ENCODE assay signal across 1 cellular context in genomic region chr1:151831256-151831591, GRCh38.
TF ChIP-seq lines count a peak whose summit lies in the region.

No MANE protein-coding gene starts in this region.

TF ChIP-seq in SK-N-SH, 30 proteins besides CTCF, POLR2A, EP300 and RAD21 (continued from another document):
- TF ChIP-seq USF2 (IDR thresholded peaks at IDR 0.05; ENCODE audit: borderline replicate concordance, low read depth, low read length): no peak
- no peak for TF ChIP-seq FOSL2 (IDR thresholded peaks at IDR 0.05; ENCODE audit: borderline replicate concordance, low read depth)
- TF ChIP-seq GATA2 (CRISPR knock-in tag; IDR thresholded peaks at IDR 0.05): no peak
- no peak for TF ChIP-seq MXI1 (IDR thresholded peaks at IDR 0.05; ENCODE audit: low read depth, low read length)
- TF ChIP-seq MAX (IDR thresholded peaks at IDR 0.05; ENCODE audit: low read depth): no peak
- TF ChIP-seq SIN3A (IDR thresholded peaks at IDR 0.05; ENCODE audit: borderline replicate concordance, low read depth, low read length): no peak
- TF ChIP-seq REST (IDR thresholded peaks at IDR 0.05; ENCODE audit: low read depth, low read length): no peak
- TF ChIP-seq GABPA (IDR thresholded peaks at IDR 0.05; ENCODE audit: low read depth): no peak
